Comparison of ENCODE assay signal across 1 cellular context in genomic region chr21:29002442-29003144, GRCh38.
TF ChIP-seq lines count a peak whose summit lies in the region.

No MANE protein-coding gene starts in this region.

TF ChIP-seq in HepG2, 621 proteins besides CTCF, POLR2A, EP300 and RAD21 (continued from another document and continues in another):
- TF ChIP-seq ZXDC (CRISPR knock-in tag; IDR thresholded peaks at IDR 0.05) (peak; percentile 70; the same call in 1 of the 2 replicates), MXD4 (CRISPR knock-in tag; IDR thresholded peaks at IDR 0.05) (peak; percentile 88), HDAC2 (CRISPR knock-in tag; IDR thresholded peaks at IDR 0.05) (peak; percentile 94), ZFP91 (CRISPR knock-in tag; IDR thresholded peaks at IDR 0.05; ENCODE audit: borderline replicate concordance) (peak; percentile 85), ZNF770 (CRISPR knock-in tag; IDR thresholded peaks at IDR 0.05) (no peak), NFYB (CRISPR knock-in tag; IDR thresholded peaks at IDR 0.05) (peak; percentile 15; the same call in 1 of the 2 replicates), SNAI1 (CRISPR knock-in tag; IDR thresholded peaks at IDR 0.05; ENCODE audit: borderline replicate concordance) (no peak), ZNF7 (CRISPR knock-in tag; IDR thresholded peaks at IDR 0.05) (no peak), MED1 (CRISPR knock-in tag; IDR thresholded peaks at IDR 0.05) (peak; percentile 78), ELK4 (CRISPR knock-in tag; IDR thresholded peaks at IDR 0.05; ENCODE audit: borderline replicate concordance) (no peak), ZNF34 (CRISPR knock-in tag; IDR thresholded peaks at IDR 0.05; ENCODE audit: borderline replicate concordance) (no peak), HNRNPH1 (optimal IDR thresholded peaks at IDR 0.05; ENCODE audit: low read depth, low read length) (no peak), HNRNPK (IDR thresholded peaks at IDR 0.05; ENCODE audit: low read depth, low read length, poor library complexity, severe bottlenecking) (no peak), SRSF1 (optimal IDR thresholded peaks at IDR 0.05; ENCODE audit: low read depth, low read length) (no peak), SRY (CRISPR knock-in tag; IDR thresholded peaks at IDR 0.05) (peak; percentile 93), E2F2 (CRISPR knock-in tag; IDR thresholded peaks at IDR 0.05; ENCODE audit: borderline replicate concordance) (no peak), SAP130 (CRISPR knock-in tag; IDR thresholded peaks at IDR 0.05; ENCODE audit: low read depth) (peak; percentile 96), SRF (IDR thresholded peaks at IDR 0.05; ENCODE audit: low read depth, low read length) (no peak), RCOR2 (CRISPR knock-in tag; IDR thresholded peaks at IDR 0.05) (peak; percentile 33; the same call in 1 of the 2 replicates), CREM (IDR thresholded peaks at IDR 0.05) (peak; percentile 78), CREM (CRISPR knock-in tag; IDR thresholded peaks at IDR 0.05) (no peak), ZNF598 (CRISPR knock-in tag; IDR thresholded peaks at IDR 0.05; ENCODE audit: borderline replicate concordance) (peak; percentile 52; the same call in 1 of the 2 replicates), GFI1 (CRISPR knock-in tag; IDR thresholded peaks at IDR 0.05; ENCODE audit: borderline replicate concordance) (0 out of 2 replicates have a peak, but pooled peaks have one; percentile 10), AKNA (CRISPR knock-in tag; IDR thresholded peaks at IDR 0.05; ENCODE audit: borderline replicate concordance) (0 out of 2 replicates have a peak, but pooled peaks have one; percentile 58), ZNF597 (CRISPR knock-in tag; IDR thresholded peaks at IDR 0.05) (no peak), CERS6 (CRISPR knock-in tag; IDR thresholded peaks at IDR 0.05) (0 out of 2 replicates have a peak, but pooled peaks have one; percentile 44), MYC (CRISPR knock-in tag; IDR thresholded peaks at IDR 0.05; ENCODE audit: borderline replicate concordance) (peak; percentile 93), STAT5B (CRISPR knock-in tag; IDR thresholded peaks at IDR 0.05) (no peak), ZNF33A (CRISPR knock-in tag; IDR thresholded peaks at IDR 0.05; ENCODE audit: borderline replicate concordance) (no peak), IRF2 (CRISPR knock-in tag; IDR thresholded peaks at IDR 0.05) (peak; percentile 91), ZNF570 (CRISPR knock-in tag; IDR thresholded peaks at IDR 0.05; ENCODE audit: borderline replicate concordance) (no peak), FOXP1 (IDR thresholded peaks at IDR 0.05) (no peak), FOXP1 (CRISPR knock-in tag; IDR thresholded peaks at IDR 0.05) (no peak), ZNF12 (CRISPR knock-in tag; IDR thresholded peaks at IDR 0.05) (peak; percentile 14; the same call in 1 of the 2 replicates), ZNF530 (CRISPR knock-in tag; IDR thresholded peaks at IDR 0.05; ENCODE audit: low read depth) (no peak), MED13 (CRISPR knock-in tag; IDR thresholded peaks at IDR 0.05) (no peak), ZFP41 (CRISPR knock-in tag; IDR thresholded peaks at IDR 0.05; ENCODE audit: borderline replicate concordance) (peak; percentile 81), YEATS4 (CRISPR knock-in tag; IDR thresholded peaks at IDR 0.05; ENCODE audit: borderline replicate concordance) (peak; percentile 91), SKI (IDR thresholded peaks at IDR 0.05; ENCODE audit: partially characterized antibody) (no peak), HDAC1 (CRISPR knock-in tag; IDR thresholded peaks at IDR 0.05) (peak; percentile 85), TFDP2 (CRISPR knock-in tag; IDR thresholded peaks at IDR 0.05) (peak; percentile 88), MIER3 (CRISPR knock-in tag; IDR thresholded peaks at IDR 0.05; ENCODE audit: borderline replicate concordance) (peak; percentile 65; the same call in 1 of the 2 replicates), SETDB1 (CRISPR knock-in tag; IDR thresholded peaks at IDR 0.05; ENCODE audit: borderline replicate concordance) (no peak), IRX3 (CRISPR knock-in tag; IDR thresholded peaks at IDR 0.05; ENCODE audit: borderline replicate concordance, low read depth) (no peak), GLMP (CRISPR knock-in tag; IDR thresholded peaks at IDR 0.05; ENCODE audit: borderline replicate concordance) (no peak), MXD1 (CRISPR knock-in tag; IDR thresholded peaks at IDR 0.05) (peak; percentile 73; the same call in 1 of the 2 replicates)
